8 cellular contexts compared by ENCODE assay signal in genomic region chr3:97763586-97764148, GRCh38. TPM values are rescaled to one million over a fixed set of nuclear protein-coding genes. Genes with fewer than 3 reads are reported as not detected.
DNase-seq lines count a peak whose midpoint lies in the region; ATAC-seq and TF ChIP-seq lines count a peak whose summit lies in the region.

No MANE protein-coding gene starts in this region.

- no peak for DNase-seq in NT2/D1 (ENCODE audit: low read depth, low spot score)
- DNase-seq in putamen (ENCODE audit: low spot score) = peak; percentile 11
- DNase-seq in UCSD-AML1 (lab: John Stamatoyannopoulos, UW; ENCODE audit: unreplicated experiment) = no peak
- DNase-seq in GM10248 (ENCODE audit: extremely low spot score) = no peak
- DNase-seq in NCI-H187 (lab: John Stamatoyannopoulos, UW) = no peak

- H3K9me3 ChIP-seq in NT2/D1 (ENCODE audit: insufficient read depth, low read length) = no peaks in the 10 kb centered on the region
- H3K9me3 ChIP-seq in esophagus (ENCODE audit: control insufficient read depth in 2 of 2, insufficient read depth in 1 of 2, low read depth in 1 of 2, low read length in 1 of 2) = no peaks in the 10 kb centered on the region

- POLR2A ChIA-PET in GM10248 (lab: Yijun Ruan, JAX) = no interaction called here

- H3K27ac ChIP-seq in esophagus (ENCODE audit: low read depth in 2 of 2, low read length in 1 of 2) = no peak overlapping the region

- peak overlapping the region; percentile 76 for H3K9ac ChIP-seq in NT2/D1 (ENCODE audit: insufficient read length, low read depth)

- 44 to 50% methylated on average over 11 of the region's 11 CpGs for WGBS in esophagus, 2 donors

- peaks cover 9% of the 10 kb centered on the region for H3K36me3 ChIP-seq in NT2/D1 (ENCODE audit: insufficient read depth, insufficient read length, low read length)
- no peaks in the 10 kb centered on the region for H3K36me3 ChIP-seq in esophagus (ENCODE audit: control insufficient read depth in 2 of 2, insufficient read depth in 2 of 2, low read length in 1 of 2)

- ATAC-seq in GM18907 (IDR thresholded peaks at IDR 0.05; ENCODE audit: unreplicated experiment) (peak; percentile 1), GM19023 (IDR thresholded peaks at IDR 0.05; ENCODE audit: unreplicated experiment) (no peak)

- H3K4me1 ChIP-seq in NT2/D1 (ENCODE audit: insufficient read depth, insufficient read length) (no peaks in the 10 kb centered on the region), esophagus (ENCODE audit: control insufficient read depth in 2 of 2, insufficient read depth in 2 of 2, low read length in 1 of 2) (no peaks in the 10 kb centered on the region)

- CTCF ChIA-PET in GM10248 (lab: Yijun Ruan, JAX) = interaction anchor here (1.4 to 2.3 kb wide), 3 partner anchors 14 to 302 kb away, joined by 4 to 5 read pairs (median 5); no protein-coding TSS in a partner anchor

- peak overlapping the region; percentile 80 for H3K4me3 ChIP-seq in NT2/D1 (ENCODE audit: insufficient read length, low read depth)
- peak overlapping the region; percentile 86 to 93 for H3K4me3 ChIP-seq in esophagus (ENCODE audit: low read depth in 1 of 2, low read length in 2 of 2)

- no peak for TF ChIP-seq CTCF in GM10248 (IDR thresholded peaks at IDR 0.05; ENCODE audit: control extremely low read depth, extremely low read depth, low read depth, missing control alignments)

- H3K27me3 ChIP-seq in NT2/D1 (ENCODE audit: insufficient read depth, insufficient read length) (no peaks in the 10 kb centered on the region), esophagus (ENCODE audit: control insufficient read depth in 1 of 2, insufficient read depth in 2 of 2, low read length in 2 of 2) (no peaks in the 10 kb centered on the region)

RNA-seq across cellular contexts. Expression of gene ARL6, which starts 0.9 kb away (rescaled TPM):
- polyA plus RNA-seq in esophagus = 1 to 10 TPM; 1.5 to 2.0 TPM

RNA-seq across cellular contexts. Expression of gene CRYBG3, which starts 58.1 kb away (rescaled TPM):
- polyA plus RNA-seq in esophagus = 10 to 100 TPM in 1 of 2 donors, 1 to 10 TPM in 1; 5.0 to 10.0 TPM
